In genomic region chr1:156241311-156241811, GRCh38 we compare ENCODE assay signal across 10 cellular contexts. TPM values are rescaled to one million over a fixed set of nuclear protein-coding genes. Genes with fewer than 3 reads are reported as not detected.
A peak's percentile ranks its signal among the peaks of the same experiment; 100 is the strongest.
DNase-seq lines count a peak whose midpoint lies in the region; ATAC-seq and TF ChIP-seq lines count a peak whose summit lies in the region.
"Had no signal": no experiment of that assay in that cellular context is flagged by ENCODE, and none has a peak within 500 bp of the region (broad histone marks: within the 10 kb centered on the region; RNA-seq: fewer than 3 reads in every experiment).

No MANE protein-coding gene starts in this region.

- TF ChIP-seq CTCF in 22Rv1 (IDR thresholded peaks at IDR 0.05) (no peak), choroid plexus epithelial cell (conservative IDR thresholded peaks at IDR 0.05; ENCODE audit: low read depth, low read length) (no peak), right lobe of liver (IDR thresholded peaks at IDR 0.05) (no peak)

- H3K4me1 ChIP-seq in right lobe of liver = peaks cover 0 to 10% (median 0%) of the 10 kb centered on the region in 4 donors
- H3K4me1 ChIP-seq: HAP-1 had no signal

- peaks cover 0 to 32% (median 16%) of the 10 kb centered on the region in 4 donors for H3K36me3 ChIP-seq in right lobe of liver

- ATAC-seq in right lobe of liver (no peak), HG02852 (IDR thresholded peaks at IDR 0.05; ENCODE audit: unreplicated experiment) (no peak), HG03457 (IDR thresholded peaks at IDR 0.05; ENCODE audit: unreplicated experiment) (no peak)
- ATAC-seq: CD8-positive, alpha-beta T cell had no signal

- H3K27ac ChIP-seq in 22Rv1 = peak overlapping the region; percentile 12; the same call in 1 of the 2 replicates
- no peak overlapping the region for H3K27ac ChIP-seq in right lobe of liver

- intact Hi-C loops in right lobe of liver (cut with DNase I) = loop anchor here in 1 of 2 donors (10.0 kb wide), 1 partner anchor 107 kb away; no protein-coding TSS in a partner anchor

- no peaks in the 10 kb centered on the region for H3K9me3 ChIP-seq in right lobe of liver
- H3K9me3 ChIP-seq: HAP-1 had no signal

- no peak overlapping the region for H3K4me3 ChIP-seq in choroid plexus epithelial cell (ENCODE audit: low read depth, low read length)
- H3K4me3 ChIP-seq in right lobe of liver = no peak overlapping the region
- H3K4me3 ChIP-seq: HAP-1 had no signal

- no peaks in the 10 kb centered on the region for H3K27me3 ChIP-seq in right lobe of liver

- TF ChIP-seq POLR2A in right lobe of liver (IDR thresholded peaks at IDR 0.05) = no peak

- 20% methylated on average over 1 of the region's 15 CpGs for WGBS in right lobe of liver (ENCODE audit: insufficient coverage, low coverage, low lambda C conversion rate, missing lambda C conversion rate)

- DNase-seq in HPDE6-E6E7 (ENCODE audit: extremely low spot score) = peak; percentile 84
- peak; percentile 62 for DNase-seq in choroid plexus epithelial cell (ENCODE audit: low read depth)
- no peak for DNase-seq in right lobe of liver
- DNase-seq: CD8-positive, alpha-beta T cell; cerebellar nuclear complex; NCI-H345 had no signal

RNA-seq across cellular contexts. Expression of gene BGLAP, which starts 0.6 kb away (rescaled TPM):
- 1 to 10 TPM in 3 of 6 experiments, under 1 TPM in 1, not detected in 2; 0.44 to 1.5 (median 1.2) TPM for total RNA-seq in right lobe of liver

RNA-seq across cellular contexts. Expression of gene PAQR6, which starts 6.5 kb away (rescaled TPM):
- total RNA-seq in right lobe of liver = 1 to 10 TPM in 3 of 6 experiments, under 1 TPM in 3; 0.43 to 4.0 (median 1.1) TPM

RNA-seq across cellular contexts. Expression of gene PMF1, which starts 28.6 kb away (rescaled TPM):
- total RNA-seq in right lobe of liver = 10 to 100 TPM; 21.8 to 33.8 (median 24.8) TPM

RNA-seq across cellular contexts. Expression of gene SMG5, which starts 41.3 kb away (rescaled TPM):
- 10 to 100 TPM; 28.1 to 58.8 (median 48.2) TPM for total RNA-seq in right lobe of liver

RNA-seq across cellular contexts. Expression of gene TMEM79, which starts 42.8 kb away (rescaled TPM):
- total RNA-seq in right lobe of liver = 1 to 10 TPM in 4 of 6 experiments, under 1 TPM in 2; 0.55 to 2.1 (median 1.5) TPM

Comparison
In these comparisons a context has a peak if more than half of its experiments do, and no peak if none do; other contexts are left out.
1. DNase-seq: peak in HPDE6-E6E7 (single experiment) and choroid plexus epithelial cell (single experiment); none in right lobe of liver (0 of 3).